In the genomic region with DNA sequence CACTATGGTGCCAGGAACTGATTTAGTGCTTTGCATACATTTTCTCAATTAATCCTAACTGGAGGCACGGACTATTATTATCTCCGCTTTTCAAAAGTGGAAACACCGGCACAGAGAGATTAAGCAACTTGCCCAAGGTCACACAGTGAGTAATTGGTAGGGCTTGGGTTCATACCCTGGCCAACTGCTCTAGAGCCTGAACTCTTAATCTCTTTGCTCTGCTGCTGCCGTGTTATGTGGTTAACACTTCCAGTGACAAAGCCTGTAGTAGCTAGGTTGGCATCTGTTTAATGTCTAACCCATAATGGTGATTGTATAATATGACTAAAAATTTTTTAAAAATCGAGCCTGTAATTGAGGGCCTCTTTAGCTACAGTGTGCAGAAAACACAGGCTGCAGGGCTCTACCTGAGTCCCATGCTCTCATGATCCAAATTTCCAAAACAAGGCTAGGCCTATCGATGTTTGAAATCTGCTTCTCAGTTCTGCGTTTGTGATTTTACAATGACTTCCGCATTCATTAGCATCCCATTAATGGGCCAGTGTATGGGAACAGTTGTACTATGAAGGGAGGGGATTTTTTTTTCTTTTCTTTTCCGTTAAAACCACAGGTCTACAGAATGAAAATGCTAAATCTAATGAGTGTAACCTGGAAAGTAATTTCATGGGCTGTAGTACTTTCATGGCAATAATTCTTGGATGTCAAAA, we compare ENCODE assay signal across 1 cellular context.
A peak's percentile ranks its signal among the peaks of the same experiment; 100 is the strongest.
TF ChIP-seq lines count a peak whose summit lies in the region.

No MANE protein-coding gene starts in this region.

TF ChIP-seq in K562, 482 proteins besides CTCF, POLR2A, EP300 and RAD21:
- TF ChIP-seq BCOR (IDR thresholded peaks at IDR 0.05) (0 out of 2 replicates have a peak, but pooled peaks have one; percentile 25), RBM25 (IDR thresholded peaks at IDR 0.05; ENCODE audit: low read depth, low read length, severe bottlenecking) (peak; percentile 31), CBX2 (IDR thresholded peaks at IDR 0.05; ENCODE audit: insufficient read depth, low read length, poor library complexity, severe bottlenecking) (no peak)
